ENCODE assay signal across 1 cellular context in genomic region chr12:49741882-49742620, GRCh38.
TF ChIP-seq lines count a peak whose summit lies in the region.

No MANE protein-coding gene starts in this region.

TF ChIP-seq in HEK293, 187 proteins besides CTCF, POLR2A, EP300 and RAD21 (continued from another document and continues in another):
- 0 out of 2 replicates have a peak, but pooled peaks have one; percentile 5 for TF ChIP-seq INSM2 (tag by site-specific recombination; IDR thresholded peaks at IDR 0.05)
- no peak for TF ChIP-seq PRDM1 (tag by site-specific recombination; IDR thresholded peaks at IDR 0.05)
- TF ChIP-seq HOXA7 (CRISPR knock-in tag; IDR thresholded peaks at IDR 0.05; ENCODE audit: borderline replicate concordance), result no peak
- TF ChIP-seq ZFHX2 (tag by site-specific recombination; conservative IDR thresholded peaks at IDR 0.05), result peak; percentile 80
- TF ChIP-seq ZSCAN16 (tag by site-specific recombination; IDR thresholded peaks at IDR 0.05), result no peak
- no peak for TF ChIP-seq ZNF677 (tag by site-specific recombination; IDR thresholded peaks at IDR 0.05)
- 0 out of 2 replicates have a peak, but pooled peaks have one; percentile 4 for TF ChIP-seq IKZF3 (tag by site-specific recombination; IDR thresholded peaks at IDR 0.05)
- no peak for TF ChIP-seq KLF10 (tag by site-specific recombination; IDR thresholded peaks at IDR 0.05)
- TF ChIP-seq ZNF549 (tag by site-specific recombination; IDR thresholded peaks at IDR 0.05), result no peak
- TF ChIP-seq KLF9 (tag by site-specific recombination; IDR thresholded peaks at IDR 0.05; ENCODE audit: low read depth), result 0 out of 2 replicates have a peak, but pooled peaks have one; percentile 34
- TF ChIP-seq ZNF623 (tag by site-specific recombination; IDR thresholded peaks at IDR 0.05), result no peak; the same call in 1 of the 2 replicates
- TF ChIP-seq ZNF2 (tag by site-specific recombination; IDR thresholded peaks at IDR 0.05), result 0 out of 2 replicates have a peak, but pooled peaks have one; percentile 31
- peak; percentile 53; the same call in 1 of the 2 replicates for TF ChIP-seq ZNF449 (tag by site-specific recombination; IDR thresholded peaks at IDR 0.05)
- TF ChIP-seq BCL11B (tag by site-specific recombination; IDR thresholded peaks at IDR 0.05; ENCODE audit: low read depth), result no peak
- peak; percentile 38; the same call in 1 of the 2 replicates for TF ChIP-seq GLI4 (tag by site-specific recombination; IDR thresholded peaks at IDR 0.05)
- no peak for TF ChIP-seq ZNF211 (tag by site-specific recombination; IDR thresholded peaks at IDR 0.05; ENCODE audit: low read depth)
- TF ChIP-seq ZNF350 (tag by site-specific recombination; IDR thresholded peaks at IDR 0.05), result no peak
- TF ChIP-seq OSR2 (tag by site-specific recombination; IDR thresholded peaks at IDR 0.05), result no peak
- no peak for TF ChIP-seq YY1 (tag by site-specific recombination; IDR thresholded peaks at IDR 0.05)
- TF ChIP-seq ZNF76 (tag by site-specific recombination; IDR thresholded peaks at IDR 0.05; ENCODE audit: borderline replicate concordance, low read depth), result no peak
- TF ChIP-seq ZNF830 (tag by site-specific recombination; IDR thresholded peaks at IDR 0.05; ENCODE audit: low read depth), result no peak
- peak; percentile 7; the same call in 1 of the 2 replicates for TF ChIP-seq ZSCAN30 (tag by site-specific recombination; IDR thresholded peaks at IDR 0.05)
- no peak for TF ChIP-seq TRIM28 (IDR thresholded peaks at IDR 0.05; ENCODE audit: borderline replicate concordance, low read length)
- no peak for TF ChIP-seq SCRT1 (tag by site-specific recombination; IDR thresholded peaks at IDR 0.05; ENCODE audit: borderline replicate concordance)
- peak; percentile 76 for TF ChIP-seq ZEB2 (tag by site-specific recombination; IDR thresholded peaks at IDR 0.05)
- TF ChIP-seq ZNF837 (tag by site-specific recombination; IDR thresholded peaks at IDR 0.05), result no peak
- 0 out of 2 replicates have a peak, but pooled peaks have one; percentile 7 for TF ChIP-seq REPIN1 (tag by site-specific recombination; IDR thresholded peaks at IDR 0.05; ENCODE audit: low read depth)
- TF ChIP-seq ZNF513 (tag by site-specific recombination; IDR thresholded peaks at IDR 0.05), result no peak
- 0 out of 2 replicates have a peak, but pooled peaks have one; percentile 32 for TF ChIP-seq ZNF394 (tag by site-specific recombination; IDR thresholded peaks at IDR 0.05; ENCODE audit: borderline replicate concordance)
- peak; percentile 62; the same call in 1 of the 2 replicates for TF ChIP-seq ZNF561 (tag by site-specific recombination; IDR thresholded peaks at IDR 0.05; ENCODE audit: borderline replicate concordance)
- no peak for TF ChIP-seq SALL2 (tag by site-specific recombination; IDR thresholded peaks at IDR 0.05; ENCODE audit: borderline replicate concordance)
- no peak for TF ChIP-seq ZNF488 (tag by site-specific recombination; IDR thresholded peaks at IDR 0.05)
- TF ChIP-seq BCL6B (tag by site-specific recombination; IDR thresholded peaks at IDR 0.05), result no peak
- no peak for TF ChIP-seq ZNF48 (tag by site-specific recombination; IDR thresholded peaks at IDR 0.05)
- TF ChIP-seq ZNF404 (tag by site-specific recombination; IDR thresholded peaks at IDR 0.05), result no peak
- no peak for TF ChIP-seq ZNF473 (tag by site-specific recombination; IDR thresholded peaks at IDR 0.05)
- TF ChIP-seq HOXD13 (CRISPR knock-in tag; IDR thresholded peaks at IDR 0.05; ENCODE audit: borderline replicate concordance), result no peak
- no peak for TF ChIP-seq ZNF423 (tag by site-specific recombination; IDR thresholded peaks at IDR 0.05)
- peak; percentile 69 for TF ChIP-seq ZNF398 (tag by site-specific recombination; IDR thresholded peaks at IDR 0.05)
- TF ChIP-seq ZBTB10 (tag by site-specific recombination; IDR thresholded peaks at IDR 0.05), result peak; percentile 66
- TF ChIP-seq REST (tag by site-specific recombination; IDR thresholded peaks at IDR 0.05), result no peak; the same call in 1 of the 2 replicates
- no peak for TF ChIP-seq ZBTB6 (tag by site-specific recombination; IDR thresholded peaks at IDR 0.05)
- TF ChIP-seq ZNF704 (tag by site-specific recombination; IDR thresholded peaks at IDR 0.05), result no peak
- TF ChIP-seq ZNF433 (tag by site-specific recombination; IDR thresholded peaks at IDR 0.05; ENCODE audit: low read depth), result no peak
